Comparison of ENCODE assay signal across 8 cellular contexts in genomic region chr17:45051060-45051719, GRCh38. TPM values are rescaled to one million over a fixed set of nuclear protein-coding genes. Genes with fewer than 3 reads are reported as not detected.
DNase-seq lines count a peak whose midpoint lies in the region; ATAC-seq and TF ChIP-seq lines count a peak whose summit lies in the region.

DCAKD (minus strand) TSS chr17:45051632; CDS start chr17:45034885, 16,747 bp downstream.

- TF ChIP-seq EP300 in gastroesophageal sphincter (IDR thresholded peaks at IDR 0.05) = no peak

- WGBS in gastroesophageal sphincter (ENCODE audit: low coverage in 1 of 2), 2 donors = 0% methylated on average over 3 to 12 of the region's 56 CpGs

- TF ChIP-seq CTCF in gastroesophageal sphincter (IDR thresholded peaks at IDR 0.05) = peak in 3 of 4 experiments; percentile 13 to 45 (median 37)

- TF ChIP-seq POLR2A in gastroesophageal sphincter (IDR thresholded peaks at IDR 0.05) = peak; percentile 80 to 81

- peak within 1 kb of the TSS; percentile 93 for H3K27ac Mint-ChIP-seq in activated naive CD4-positive, alpha-beta T cell treated with anti-CD3 and anti-CD28 coated beads for 36 hours

- no peaks in the 10 kb centered on the region for H3K27me3 Mint-ChIP-seq in activated naive CD4-positive, alpha-beta T cell treated with anti-CD3 and anti-CD28 coated beads for 36 hours (ENCODE audit: low read depth)

- no peaks in the 10 kb centered on the region for H3K27me3 ChIP-seq in gastroesophageal sphincter

- no peaks in the 10 kb centered on the region for H3K36me3 ChIP-seq in gastroesophageal sphincter

- DNase-seq in GF-D8 (lab: John Stamatoyannopoulos, UW) = peak; percentile 85
- DNase-seq in HEK293T (ENCODE audit: extremely low spot score) = peak; percentile 89
- peak; percentile 83 for DNase-seq in MV-4-11 (lab: John Stamatoyannopoulos, UW)
- DNase-seq in SK-N-DZ (ENCODE audit: low spot score) = peak; percentile 97
- peak; percentile 93 for DNase-seq in activated naive CD4-positive, alpha-beta T cell treated with anti-CD3 and anti-CD28 coated beads for 36 hours
- peak; percentile 60 for DNase-seq in non-pigmented ciliary epithelial cell (ENCODE audit: low read depth)
- DNase-seq in substantia nigra (lab: John Stamatoyannopoulos, UW) = peak; percentile 34 to 97 (median 83)

- peaks cover 0 to 36% (median 10%) of the 10 kb centered on the region in 3 donors for H3K4me1 ChIP-seq in gastroesophageal sphincter

- H3K36me3 Mint-ChIP-seq in activated naive CD4-positive, alpha-beta T cell treated with anti-CD3 and anti-CD28 coated beads for 36 hours (ENCODE audit: low read depth) = peaks cover 19% of the 10 kb centered on the region

- H3K9me3 ChIP-seq in gastroesophageal sphincter = no peaks in the 10 kb centered on the region

- H3K27ac ChIP-seq in gastroesophageal sphincter = peak within 1 kb of the TSS; percentile 81 to 96 (median 91)
- peak within 1 kb of the TSS; percentile 76 for H3K27ac ChIP-seq in substantia nigra (ENCODE audit: low read depth, low read length, poor library complexity, severe bottlenecking)

- H3K4me3 Mint-ChIP-seq in activated naive CD4-positive, alpha-beta T cell treated with anti-CD3 and anti-CD28 coated beads for 36 hours = peak within 1 kb of the TSS; percentile 82

- intact Hi-C loops in activated naive CD4-positive, alpha-beta T cell treated with anti-CD3 and anti-CD28 coated beads for 36 hours (cut with micrococcal nuclease) = loop anchor here (2.0 kb wide), 2 partner anchors 78 to 174 kb away; no protein-coding TSS in a partner anchor

- CTCF ChIA-PET in HEK293T (lab: Yijun Ruan, JAX) = interaction anchor here (1.0 to 2.4 kb wide), 5 partner anchors 10 to 84 kb away, joined by 3 to 8 read pairs (median 4); partner anchors contain the start of genes ACBD4 and NMT1
- CTCF ChIA-PET in activated naive CD4-positive, alpha-beta T cell treated with anti-CD3 and anti-CD28 coated beads for 36 hours (lab: Charles Lee) = interaction anchor here (1.0 to 1.8 kb wide), 4 partner anchors 11 to 97 kb away, joined by 3 to 5 read pairs (median 4); partner anchors contain the start of gene HEXIM1

- peaks cover 41% of the 10 kb centered on the region for H3K4me1 Mint-ChIP-seq in activated naive CD4-positive, alpha-beta T cell treated with anti-CD3 and anti-CD28 coated beads for 36 hours (ENCODE audit: low read depth)

- no peaks in the 10 kb centered on the region for H3K9me3 Mint-ChIP-seq in activated naive CD4-positive, alpha-beta T cell treated with anti-CD3 and anti-CD28 coated beads for 36 hours

- POLR2A ChIA-PET in HEK293T (lab: Yijun Ruan, JAX) = interaction anchor here (0.5 to 5.9 kb wide), 18 partner anchors 8 to 289 kb away, joined by 3 to 56 read pairs (median 3); partner anchors contain the start of genes EFTUD2, KIF18B and NMT1

- H3K4me3 ChIP-seq in gastroesophageal sphincter = peak within 1 kb of the TSS; percentile 54 to 60

- peak; percentile 100 for ATAC-seq in gastroesophageal sphincter

TF ChIP-seq in HEK293T, 16 proteins besides CTCF, POLR2A, EP300 and RAD21:
- no peak for TF ChIP-seq NFRKB (IDR thresholded peaks at IDR 0.05)
- 0 out of 2 replicates have a peak, but pooled peaks have one; percentile 40 for TF ChIP-seq LEF1 (IDR thresholded peaks at IDR 0.05; ENCODE audit: borderline replicate concordance)
TF ChIP-seq in HEK293T: peak in this region for 1.

RNA-seq across cellular contexts. Expression of gene DCAKD, which starts in this region (rescaled TPM):
- 92.0 and 101 TPM in 2 replicates for polyA plus RNA-seq in SK-N-DZ (2014; cell fraction: cytosol; rRNA removed)
- 33.9 and 41.3 TPM in 2 replicates for polyA plus RNA-seq in SK-N-DZ (2014; cell fraction: nucleus; rRNA removed)
- total RNA-seq in activated naive CD4-positive, alpha-beta T cell treated with anti-CD3 and anti-CD28 coated beads for 36 hours = 10 to 100 TPM; 38.1 to 38.9 TPM
- 10 to 100 TPM; 50.3 to 68.2 (median 58.0) TPM for total RNA-seq in gastroesophageal sphincter

Comparison
In these comparisons a context has a peak if more than half of its experiments do, and no peak if none do; other contexts are left out.
1. Peak in every context shown above with its lines: DNase-seq, ATAC-seq, H3K4me3 ChIP-seq and H3K27ac ChIP-seq.